Comparison of ENCODE assay signal across 29 cellular contexts in genomic region chr13:64248371-64249065, GRCh38.
DNase-seq lines count a peak whose midpoint lies in the region; ATAC-seq, FAIRE-seq and TF ChIP-seq lines count a peak whose summit lies in the region.
"Had no signal": no experiment of that assay in that cellular context is flagged by ENCODE, and none has a peak within 500 bp of the region (broad histone marks: within the 10 kb centered on the region; RNA-seq: fewer than 3 reads in every experiment).

No MANE protein-coding gene starts in this region.

- H3K27me3 Mint-ChIP-seq in Caco-2 (ENCODE audit: insufficient read depth, unreplicated experiment): no peaks in the 10 kb centered on the region
- H3K27me3 Mint-ChIP-seq: naive B cell had no signal

- in situ Hi-C loops in K562 (cut with MboI): no loop called here

- H3K4me1 ChIP-seq in Caco-2 (peaks cover 32% of the 10 kb centered on the region), K562 (replicated peaks in 1 of 2; ENCODE audit: control insufficient read depth in 2 of 2, insufficient read depth in 2 of 2, low read length in 2 of 2) (no peaks in the 10 kb centered on the region)
- H3K4me1 ChIP-seq: adrenal gland, left lung, Peyer's patch, transverse colon had no signal

- ATAC-seq in K562 (no peak), sciatic nerve (no peak)
- ATAC-seq: left lung had no signal

- no peak for TF ChIP-seq POLR2A in K562 (conservative IDR thresholded peaks at IDR 0.05)

- no peaks in the 10 kb centered on the region for H4K20me1 ChIP-seq in K562 (replicated peaks; ENCODE audit: control insufficient read depth, insufficient read depth, low read length)

- POLR2A ChIA-PET in Caco-2 (lab: Charles Lee): no interaction called here
- POLR2A ChIA-PET in K562 (lab: Yijun Ruan, JAX): no interaction called here

- DNase-seq in Caco-2 (peak; percentile 53 to 54), M059J (ENCODE audit: low read depth) (peak; percentile 17), K562 (ENCODE audit: extremely low read depth in 1 of 4, low spot score in 3 of 4) (no peak), myocyte (ENCODE audit: low read depth) (peak; percentile 2), sciatic nerve (ENCODE audit: low spot score) (no peak), NCI-H1105 (lab: John Stamatoyannopoulos, UW) (no peak), NCI-H526 treated with DMSO at 0.1 percent for 48 hours (lab: John Stamatoyannopoulos, UW) (no peak), NCI-H1048 (lab: John Stamatoyannopoulos, UW) (no peak)
- DNase-seq: ACHN; activated CD4-positive, alpha-beta T cell treated with anti-CD3 and anti-CD28 coated beads, Interleukin-2, amount 50 U/mL, for 4 hours; activated CD4-positive, CD25-positive, alpha-beta regulatory T cell; activated naive CD4-positive, alpha-beta T cell treated with Interleukin-2 at 50 U/mL for 16 hours; adrenal gland; foreskin melanocyte; GM23248; left lung; naive B cell; NCI-H1092 treated with DMSO at 0.1 percent for 48 hours; NCI-H187 treated with DMSO at 0.1 percent for 48 hours; NCI-H526; nucleus accumbens; Peyer's patch; SIG-M5; stimulated activated CD4-positive, alpha-beta T cell treated with anti-CD3 and anti-CD28 coated beads, Interleukin-2, amount 100 ng/mL, for 24 hours; transverse colon had no signal

- no peak for TF ChIP-seq RAD21 in K562 (CRISPR knock-in tag; conservative IDR thresholded peaks at IDR 0.05 in 1 of 2, IDR thresholded peaks at IDR 0.05 in 1 of 2)

- peaks cover 46% of the 10 kb centered on the region for H3K4me1 Mint-ChIP-seq in Caco-2 (ENCODE audit: low read depth, unreplicated experiment)
- H3K4me1 Mint-ChIP-seq: naive B cell had no signal

- no peaks in the 10 kb centered on the region for H3K9me1 ChIP-seq in K562 (ENCODE audit: control insufficient read depth, insufficient read depth, low read length)

- TF ChIP-seq EP300 in K562 (IDR thresholded peaks at IDR 0.05; ENCODE audit: low read length): no peak

- BruUV-seq in Caco-2 (replicated peaks; lab: Mats Ljungman, UMichigan) (no TSS peak), K562 (replicated peaks; lab: Mats Ljungman, UMichigan) (no TSS peak)

- no peak for TF ChIP-seq CTCF in Caco-2 (IDR thresholded peaks at IDR 0.05; ENCODE audit: insufficient read depth in 1 of 2, low read depth in 1 of 2, low read length in 1 of 2, severe bottlenecking in 1 of 2, unreplicated experiment in 1 of 2)
- no peak for TF ChIP-seq CTCF in K562 (IDR thresholded peaks at IDR 0.05 in 2 of 3, conservative IDR thresholded peaks at IDR 0.05 in 1 of 3; ENCODE audit: insufficient read depth in 2 of 3, low read depth in 1 of 3, low read length in 3 of 3)

- no peaks in the 10 kb centered on the region for H3K27me3 ChIP-seq in Caco-2 (replicated peaks; ENCODE audit: control insufficient read depth, insufficient read depth, low read length)
- H3K27me3 ChIP-seq in K562 (ENCODE audit: control insufficient read depth in 2 of 2, insufficient read depth in 2 of 2, low read length in 2 of 2): no peaks in the 10 kb centered on the region
- H3K27me3 ChIP-seq: adrenal gland, left lung, Peyer's patch, transverse colon had no signal

- H2AFZ ChIP-seq in K562 (ENCODE audit: low read depth, low read length): no peak overlapping the region
- H2AFZ ChIP-seq: GM23248 had no signal

- peak overlapping the region; percentile 45 for H3K4me3 Mint-ChIP-seq in Caco-2 (ENCODE audit: unreplicated experiment)
- H3K4me3 Mint-ChIP-seq: naive B cell had no signal

- CTCF ChIA-PET in Caco-2 (lab: Charles Lee): no interaction called here
- CTCF ChIA-PET in K562 (lab: Yijun Ruan, JAX; ENCODE audit: low intra/inter-chr PET ratio): no interaction called here

- H3K4me3 ChIP-seq in Caco-2 (ENCODE audit: low read depth, low read length): no peak overlapping the region
- H3K4me3 ChIP-seq in K562: no peak overlapping the region
- H3K4me3 ChIP-seq: adrenal gland, coronary artery, GM23248, left lung, Peyer's patch, transverse colon had no signal

- H3K9me3 Mint-ChIP-seq in Caco-2 (ENCODE audit: unreplicated experiment): peaks cover 45% of the 10 kb centered on the region

- no peak overlapping the region for H3K4me2 ChIP-seq in K562 (ENCODE audit: insufficient read depth, low read length)

- intact Hi-C loops in Caco-2 (cut with micrococcal nuclease; ENCODE audit: unreplicated experiment): loop anchor here (1.0 kb wide), 3 partner anchors 8 to 234 kb away; no protein-coding TSS in a partner anchor
- intact Hi-C loops in K562 (cut with micrococcal nuclease): no loop called here
- intact Hi-C loops in sciatic nerve (cut with DNase I): no loop called here

- peaks cover 7% of the 10 kb centered on the region for H3K36me3 Mint-ChIP-seq in Caco-2 (ENCODE audit: insufficient read depth, unreplicated experiment)
- H3K36me3 Mint-ChIP-seq: naive B cell had no signal

- FAIRE-seq in K562 (lab: Jason Lieb, UNC): no peak
- FAIRE-seq: bronchial epithelial cell had no signal

- H3K36me3 ChIP-seq in Caco-2 (ENCODE audit: control insufficient read depth, insufficient read depth, low read length) (no peaks in the 10 kb centered on the region), K562 (ENCODE audit: control insufficient read depth, insufficient read depth, low read length) (no peaks in the 10 kb centered on the region)
- H3K36me3 ChIP-seq: adrenal gland, left lung, Peyer's patch, transverse colon had no signal

- H3K9me3 ChIP-seq in Caco-2 (peaks cover 8% of the 10 kb centered on the region), K562 (replicated peaks; ENCODE audit: control insufficient read depth, insufficient read depth, low read depth, low read length) (no peaks in the 10 kb centered on the region)
- H3K9me3 ChIP-seq: adrenal gland had no signal

- H3K79me2 ChIP-seq in K562 (ENCODE audit: control insufficient read depth, insufficient read depth, low read length): no peaks in the 10 kb centered on the region

- no peak overlapping the region for H3K9ac ChIP-seq in K562 (ENCODE audit: insufficient read depth in 1 of 2, low read depth in 2 of 2, low read length in 2 of 2)
- H3K9ac ChIP-seq: GM23248 had no signal

- H3K27ac Mint-ChIP-seq in Caco-2 (ENCODE audit: unreplicated experiment): peak overlapping the region; percentile 68
- H3K27ac Mint-ChIP-seq: naive B cell had no signal

- H3K27ac ChIP-seq in K562 (ENCODE audit: extremely low read depth, low read depth, low read length): no peak overlapping the region
- H3K27ac ChIP-seq: adrenal gland, C4-2B, coronary artery, GM23248, HL-60, left lung, Peyer's patch, transverse colon had no signal

TF ChIP-seq in K562, 482 proteins besides CTCF, POLR2A, EP300 and RAD21:
- TF ChIP-seq MAFG (tag; conservative IDR thresholded peaks at IDR 0.05) (peak; percentile 26; the same call in 1 of the 2 replicates), RBFOX2 (IDR thresholded peaks at IDR 0.05; ENCODE audit: low read depth, low read length) (no peak), ZNF316 (IDR thresholded peaks at IDR 0.05) (peak; percentile 33; the same call in 1 of the 2 replicates)

Comparison
In these comparisons a context has a peak if more than half of its experiments do, and no peak if none do; other contexts are left out.
1. DNase-seq: peak in Caco-2 (2 of 2), M059J (single experiment) and myocyte (single experiment); none in K562 (0 of 4), sciatic nerve (single experiment), NCI-H1105 (single experiment), NCI-H526 treated with DMSO at 0.1 percent for 48 hours (single experiment) and NCI-H1048 (single experiment).